22 cellular contexts compared by ENCODE assay signal in genomic region chr20:10789386-10789785, GRCh38.
DNase-seq lines count a peak whose midpoint lies in the region; ATAC-seq, FAIRE-seq and TF ChIP-seq lines count a peak whose summit lies in the region.
"Had no signal": no experiment of that assay in that cellular context is flagged by ENCODE, and none has a peak within 500 bp of the region (broad histone marks: within the 10 kb centered on the region; RNA-seq: fewer than 3 reads in every experiment).

No MANE protein-coding gene starts in this region.

- peaks cover 39% of the 10 kb centered on the region for H3K4me1 Mint-ChIP-seq in nephron progenitor cell
- H3K4me1 Mint-ChIP-seq in activated CD4-positive, alpha-beta T cell treated with anti-CD3 and anti-CD28 coated beads, Interleukin-2, amount 10 ng/mL, durations not matched to agents 24 days and 14 days, result no peaks in the 10 kb centered on the region

- no peak for TF ChIP-seq RAD21 in HCT116 (IDR thresholded peaks at IDR 0.05; ENCODE audit: low read depth)
- TF ChIP-seq RAD21 in K562 (CRISPR knock-in tag; conservative IDR thresholded peaks at IDR 0.05 in 1 of 2, IDR thresholded peaks at IDR 0.05 in 1 of 2), result no peak

- H3K4me1 ChIP-seq in HCT116 (ENCODE audit: control insufficient read depth in 1 of 2, insufficient read depth in 2 of 2, low read length in 2 of 2) (peaks cover 0 to under 1% of the 10 kb centered on the region in 2 experiments; a peak in 1 of 4 replicates), K562 (replicated peaks in 1 of 2; ENCODE audit: control insufficient read depth in 2 of 2, insufficient read depth in 2 of 2, low read length in 2 of 2) (0 out of 5 replicates have a peak, but pooled peaks cover 0 to 2% of the 10 kb centered on the region in 2 experiments), heart left ventricle (peaks cover 0 to 7% (median 0%) of the 10 kb centered on the region in 12 donors)

- DNase-seq in DMS153 (lab: John Stamatoyannopoulos, UW), result peak; percentile 24
- no peak for DNase-seq in DMS153 treated with DMSO at 0.1 percent for 48 hours (lab: John Stamatoyannopoulos, UW; ENCODE audit: unreplicated experiment)
- DNase-seq in HCT116 (ENCODE audit: low read depth, low spot score), result peak; percentile 3
- no peak for DNase-seq in K562 (ENCODE audit: extremely low read depth in 1 of 4, low spot score in 3 of 4)
- no peak for DNase-seq in nephron progenitor cell
- DNase-seq in activated CD4-positive, alpha-beta T cell treated with anti-CD3 and anti-CD28 coated beads, Interleukin-2, amount 10 ng/mL, durations not matched to agents 24 days and 14 days, result no peak
- DNase-seq in hippocampal formation (lab: John Stamatoyannopoulos, UW), result no peak
- DNase-seq in heart left ventricle, result no peak
- DNase-seq: Calu3; CD4-positive, alpha-beta memory T cell; GDM1; GOT3; HFFc6; KBM-7; NCI-H1092 treated with DMSO at 0.1 percent for 48 hours; NCI-H187; NCI-H345; NCI-H526 treated with DMSO at 0.1 percent for 48 hours; NK-92 treated with Interleukin-12 subunit alpha and Interleukin-12 subunit beta, amount 100 ng/mL, for 24 hours; RPMI8226 had no signal

- peaks cover 17% of the 10 kb centered on the region for H3K36me3 Mint-ChIP-seq in nephron progenitor cell (ENCODE audit: low read depth)
- H3K36me3 Mint-ChIP-seq in activated CD4-positive, alpha-beta T cell treated with anti-CD3 and anti-CD28 coated beads, Interleukin-2, amount 10 ng/mL, durations not matched to agents 24 days and 14 days (ENCODE audit: low read depth), result no peaks in the 10 kb centered on the region
- H3K36me3 Mint-ChIP-seq: CD4-positive, alpha-beta memory T cell had no signal

- POLR2A ChIA-PET in HCT116 (lab: Charles Lee), result no interaction called here
- POLR2A ChIA-PET in K562 (lab: Yijun Ruan, JAX), result no interaction called here

- H3K27ac ChIP-seq in HCT116 (ENCODE audit: low read depth, low read length) (no peak overlapping the region), K562 (ENCODE audit: extremely low read depth, low read depth, low read length) (no peak overlapping the region), heart left ventricle (no peak overlapping the region)
- H3K27ac ChIP-seq: 22Rv1 had no signal

- no peaks in the 10 kb centered on the region for H3K79me2 ChIP-seq in HCT116 (ENCODE audit: insufficient read depth, low read length)
- H3K79me2 ChIP-seq in K562 (ENCODE audit: control insufficient read depth, insufficient read depth, low read length), result no peaks in the 10 kb centered on the region

- no TSS peak for BruUV-seq in HCT116 (replicated peaks; lab: Mats Ljungman, UMichigan)
- BruUV-seq in K562 (replicated peaks; lab: Mats Ljungman, UMichigan), result no TSS peak

- no peak overlapping the region for H3K4me3 Mint-ChIP-seq in nephron progenitor cell
- H3K4me3 Mint-ChIP-seq in activated CD4-positive, alpha-beta T cell treated with anti-CD3 and anti-CD28 coated beads, Interleukin-2, amount 10 ng/mL, durations not matched to agents 24 days and 14 days, result no peak overlapping the region
- H3K4me3 Mint-ChIP-seq: CD4-positive, alpha-beta memory T cell; HFFc6 had no signal

- TF ChIP-seq EP300 in K562 (IDR thresholded peaks at IDR 0.05; ENCODE audit: low read length), result no peak

- TF ChIP-seq POLR2A in HCT116 (IDR thresholded peaks at IDR 0.05; ENCODE audit: borderline replicate concordance, extremely low read depth, insufficient read depth, insufficient read length) (no peak), K562 (conservative IDR thresholded peaks at IDR 0.05) (no peak), heart left ventricle (IDR thresholded peaks at IDR 0.05) (no peak)

- CTCF ChIA-PET in HCT116 (lab: Charles Lee), result no interaction called here
- CTCF ChIA-PET in K562 (lab: Yijun Ruan, JAX; ENCODE audit: low intra/inter-chr PET ratio), result no interaction called here

- no peaks in the 10 kb centered on the region for H3K9me3 ChIP-seq in HCT116 (ENCODE audit: control insufficient read depth in 1 of 2, insufficient read depth in 1 of 2, low read depth in 1 of 2, low read length in 2 of 2)
- H3K9me3 ChIP-seq in K562 (replicated peaks; ENCODE audit: control insufficient read depth, insufficient read depth, low read depth, low read length), result no peaks in the 10 kb centered on the region
- H3K9me3 ChIP-seq in heart left ventricle, result no peaks in the 10 kb centered on the region

- TF ChIP-seq CTCF in HCT116 (IDR thresholded peaks at IDR 0.05 in 2 of 3, conservative IDR thresholded peaks at IDR 0.05 in 1 of 3; ENCODE audit: borderline replicate concordance in 1 of 3, insufficient read depth in 1 of 3, low read depth in 2 of 3, low read length in 2 of 3) (no peak), K562 (IDR thresholded peaks at IDR 0.05 in 2 of 3, conservative IDR thresholded peaks at IDR 0.05 in 1 of 3; ENCODE audit: insufficient read depth in 2 of 3, low read depth in 1 of 3, low read length in 3 of 3) (no peak), nephron progenitor cell (IDR thresholded peaks at IDR 0.05) (no peak), heart left ventricle (IDR thresholded peaks at IDR 0.05) (no peak)

- H3K27ac Mint-ChIP-seq in nephron progenitor cell, result peak overlapping the region; percentile 3
- H3K27ac Mint-ChIP-seq in activated CD4-positive, alpha-beta T cell treated with anti-CD3 and anti-CD28 coated beads, Interleukin-2, amount 10 ng/mL, durations not matched to agents 24 days and 14 days, result no peak overlapping the region
- H3K27ac Mint-ChIP-seq: CD4-positive, alpha-beta memory T cell; HFFc6 had no signal

- in situ Hi-C loops in K562 (cut with MboI), result no loop called here

- intact Hi-C loops in HCT116 (cut with micrococcal nuclease) (no loop called here), K562 (cut with micrococcal nuclease) (no loop called here), heart left ventricle (cut with DNase I) (no loop called here)
- intact Hi-C loops in activated CD4-positive, alpha-beta T cell treated with anti-CD3 and anti-CD28 coated beads, Interleukin-2, amount 10 ng/mL, durations not matched to agents 24 days and 14 days (cut with micrococcal nuclease), result no loop called here

- peaks cover 5% of the 10 kb centered on the region for H3K9me3 Mint-ChIP-seq in nephron progenitor cell
- H3K9me3 Mint-ChIP-seq in activated CD4-positive, alpha-beta T cell treated with anti-CD3 and anti-CD28 coated beads, Interleukin-2, amount 10 ng/mL, durations not matched to agents 24 days and 14 days, result no peaks in the 10 kb centered on the region
- H3K9me3 Mint-ChIP-seq: HFFc6 had no signal

- no peaks in the 10 kb centered on the region for H3K36me3 ChIP-seq in HCT116 (ENCODE audit: control insufficient read depth in 1 of 2, insufficient read depth in 2 of 2, low read length in 2 of 2)
- no peaks in the 10 kb centered on the region for H3K36me3 ChIP-seq in K562 (ENCODE audit: control insufficient read depth, insufficient read depth, low read length)
- H3K36me3 ChIP-seq in heart left ventricle, result no peaks in the 10 kb centered on the region

- 8% methylated on average over 1 of the region's 1 CpG for WGBS in K562 (ENCODE audit: insufficient coverage, low coverage, missing lambda C conversion rate)
- 94 to 100% (median 98%) methylated on average over 1 of the region's 1 CpG for WGBS in heart left ventricle, 4 donors

- RAD21 ChIA-PET in HCT116 (lab: Charles Lee; ENCODE audit: low non-redundant PET in 1 of 2, low total read pairs in 2 of 2, uncharacterized antibody in 2 of 2, unreplicated experiment in 2 of 2), result no interaction called here

- H3K9ac ChIP-seq in HCT116 (ENCODE audit: low read length) (no peak overlapping the region), K562 (ENCODE audit: insufficient read depth in 1 of 2, low read depth in 2 of 2, low read length in 2 of 2) (no peak overlapping the region)

- FAIRE-seq in K562 (lab: Jason Lieb, UNC), result no peak
- FAIRE-seq: GM12892 had no signal

- H3K27me3 Mint-ChIP-seq in nephron progenitor cell (ENCODE audit: low read depth, poor library complexity), result peaks cover 12% of the 10 kb centered on the region
- H3K27me3 Mint-ChIP-seq in activated CD4-positive, alpha-beta T cell treated with anti-CD3 and anti-CD28 coated beads, Interleukin-2, amount 10 ng/mL, durations not matched to agents 24 days and 14 days, result no peaks in the 10 kb centered on the region
- H3K27me3 Mint-ChIP-seq: CD4-positive, alpha-beta memory T cell had no signal

- ATAC-seq in HCT116 (peak; percentile 34; the same call in 1 of the 2 replicates), K562 (no peak), heart left ventricle (no peak)

- H2AFZ ChIP-seq in HCT116 (ENCODE audit: low read depth, low read length, poor library complexity, severe bottlenecking) (no peak overlapping the region), K562 (ENCODE audit: low read depth, low read length) (no peak overlapping the region)

- no peaks in the 10 kb centered on the region for H3K27me3 ChIP-seq in HCT116 (ENCODE audit: insufficient read depth, low read length)
- no peaks in the 10 kb centered on the region for H3K27me3 ChIP-seq in K562 (ENCODE audit: control insufficient read depth in 2 of 2, insufficient read depth in 2 of 2, low read length in 2 of 2)
- no peaks in the 10 kb centered on the region for H3K27me3 ChIP-seq in heart left ventricle

- H4K20me1 ChIP-seq in HCT116 (ENCODE audit: insufficient read depth) (no peaks in the 10 kb centered on the region), K562 (replicated peaks; ENCODE audit: control insufficient read depth, insufficient read depth, low read length) (no peaks in the 10 kb centered on the region)

- H3K4me2 ChIP-seq in HCT116 (ENCODE audit: low read length) (no peak overlapping the region), K562 (ENCODE audit: insufficient read depth, low read length) (no peak overlapping the region)

- H3K4me3 ChIP-seq in HCT116 (replicated peaks in 1 of 2; ENCODE audit: low read depth in 1 of 2, low read length in 2 of 2) (no peak overlapping the region), K562 (no peak overlapping the region), heart left ventricle (no peak overlapping the region)

- H3K9me1 ChIP-seq in K562 (ENCODE audit: control insufficient read depth, insufficient read depth, low read length), result no peaks in the 10 kb centered on the region

- H3K9me2 ChIP-seq in HCT116 (ENCODE audit: insufficient read depth), result no peaks in the 10 kb centered on the region

TF ChIP-seq in HCT116, 20 proteins besides CTCF, POLR2A, EP300 and RAD21:
- TF ChIP-seq ELF1 (IDR thresholded peaks at IDR 0.05; ENCODE audit: borderline replicate concordance, low read depth), result no peak
- no peak for TF ChIP-seq CBX3 (IDR thresholded peaks at IDR 0.05; ENCODE audit: low read depth)
- no peak for TF ChIP-seq SIN3A (IDR thresholded peaks at IDR 0.05; ENCODE audit: low read depth)

TF ChIP-seq in K562, 482 proteins besides CTCF, POLR2A, EP300 and RAD21 (continues in another document):
- no peak for TF ChIP-seq ZSCAN29 (IDR thresholded peaks at IDR 0.05)

Comparison
In these comparisons a context has a peak if more than half of its experiments do, and no peak if none do; other contexts are left out.
1. DNase-seq: peak in DMS153 (single experiment) and HCT116 (single experiment); none in DMS153 treated with DMSO at 0.1 percent for 48 hours (single experiment), K562 (0 of 4), nephron progenitor cell (single experiment), activated CD4-positive, alpha-beta T cell treated with anti-CD3 and anti-CD28 coated beads, Interleukin-2, amount 10 ng/mL, durations not matched to agents 24 days and 14 days (single experiment), hippocampal formation (0 of 2) and heart left ventricle (0 of 5).